ENCODE assay signal across 1 cellular context in the genomic region with DNA sequence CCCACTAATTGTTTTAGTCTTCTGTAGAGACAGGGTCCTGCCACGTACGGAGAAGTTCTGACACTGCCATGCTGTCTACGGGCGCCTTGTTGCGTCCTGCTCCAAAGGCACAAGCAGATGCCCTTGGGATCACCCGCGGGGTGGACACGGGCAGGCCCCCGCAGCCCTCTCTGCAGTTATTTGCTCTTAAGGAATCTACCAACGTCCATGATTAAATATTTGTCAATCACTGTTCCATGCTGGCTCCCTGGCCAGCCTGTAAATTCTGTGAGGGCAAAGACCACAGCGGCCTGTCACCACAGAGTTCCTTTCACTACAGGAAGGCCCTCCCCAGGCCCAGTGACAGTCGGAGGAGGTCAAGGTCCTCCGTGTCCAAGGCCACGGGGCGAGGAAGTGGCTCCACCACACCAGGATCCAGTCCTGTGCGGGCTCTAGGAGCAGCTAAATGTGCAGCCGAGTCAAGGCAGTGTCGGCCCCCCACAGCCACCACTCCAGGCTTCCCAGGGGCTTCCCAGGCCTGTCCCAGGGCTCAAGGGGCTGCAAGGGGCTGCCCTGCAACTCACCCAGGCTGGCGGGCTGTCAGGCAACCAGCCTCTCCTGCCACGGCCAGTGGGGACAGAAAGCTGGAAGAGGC.
TF ChIP-seq lines count a peak whose summit lies in the region.

No MANE protein-coding gene starts in this region.

TF ChIP-seq in H1, 55 proteins besides CTCF, POLR2A, EP300 and RAD21:
- TF ChIP-seq SRF (IDR thresholded peaks at IDR 0.05; ENCODE audit: low read depth, low read length): no peak
- no peak for TF ChIP-seq TEAD4 (IDR thresholded peaks at IDR 0.05; ENCODE audit: low read depth, low read length)
- TF ChIP-seq RXRA (IDR thresholded peaks at IDR 0.05; ENCODE audit: insufficient read depth, low read depth, low read length): no peak
- no peak for TF ChIP-seq YY1 (IDR thresholded peaks at IDR 0.05; ENCODE audit: low read depth, low read length)
- no peak for TF ChIP-seq CHD1 (IDR thresholded peaks at IDR 0.05; ENCODE audit: low read depth, low read length)
- TF ChIP-seq EZH2 (IDR thresholded peaks at IDR 0.05; ENCODE audit: low read depth, low read length, severe bottlenecking): no peak
- no peak for TF ChIP-seq NANOG (IDR thresholded peaks at IDR 0.05; ENCODE audit: insufficient read depth, low read depth, low read length, poor library complexity, severe bottlenecking)
- TF ChIP-seq SIN3A (conservative IDR thresholded peaks at IDR 0.05 in 1 of 2, IDR thresholded peaks at IDR 0.05 in 1 of 2; ENCODE audit: low read depth in 1 of 2, low read length in 2 of 2): no peak
- TF ChIP-seq POU5F1 (IDR thresholded peaks at IDR 0.05; ENCODE audit: low read depth, low read length): no peak
- no peak for TF ChIP-seq EGR1 (IDR thresholded peaks at IDR 0.05; ENCODE audit: borderline replicate concordance, low read depth, low read length)
- no peak for TF ChIP-seq SUZ12 (IDR thresholded peaks at IDR 0.05; ENCODE audit: low read length)
- no peak for TF ChIP-seq KDM1A (IDR thresholded peaks at IDR 0.05; ENCODE audit: borderline replicate concordance, low read length)
- TF ChIP-seq, protein P1, sequence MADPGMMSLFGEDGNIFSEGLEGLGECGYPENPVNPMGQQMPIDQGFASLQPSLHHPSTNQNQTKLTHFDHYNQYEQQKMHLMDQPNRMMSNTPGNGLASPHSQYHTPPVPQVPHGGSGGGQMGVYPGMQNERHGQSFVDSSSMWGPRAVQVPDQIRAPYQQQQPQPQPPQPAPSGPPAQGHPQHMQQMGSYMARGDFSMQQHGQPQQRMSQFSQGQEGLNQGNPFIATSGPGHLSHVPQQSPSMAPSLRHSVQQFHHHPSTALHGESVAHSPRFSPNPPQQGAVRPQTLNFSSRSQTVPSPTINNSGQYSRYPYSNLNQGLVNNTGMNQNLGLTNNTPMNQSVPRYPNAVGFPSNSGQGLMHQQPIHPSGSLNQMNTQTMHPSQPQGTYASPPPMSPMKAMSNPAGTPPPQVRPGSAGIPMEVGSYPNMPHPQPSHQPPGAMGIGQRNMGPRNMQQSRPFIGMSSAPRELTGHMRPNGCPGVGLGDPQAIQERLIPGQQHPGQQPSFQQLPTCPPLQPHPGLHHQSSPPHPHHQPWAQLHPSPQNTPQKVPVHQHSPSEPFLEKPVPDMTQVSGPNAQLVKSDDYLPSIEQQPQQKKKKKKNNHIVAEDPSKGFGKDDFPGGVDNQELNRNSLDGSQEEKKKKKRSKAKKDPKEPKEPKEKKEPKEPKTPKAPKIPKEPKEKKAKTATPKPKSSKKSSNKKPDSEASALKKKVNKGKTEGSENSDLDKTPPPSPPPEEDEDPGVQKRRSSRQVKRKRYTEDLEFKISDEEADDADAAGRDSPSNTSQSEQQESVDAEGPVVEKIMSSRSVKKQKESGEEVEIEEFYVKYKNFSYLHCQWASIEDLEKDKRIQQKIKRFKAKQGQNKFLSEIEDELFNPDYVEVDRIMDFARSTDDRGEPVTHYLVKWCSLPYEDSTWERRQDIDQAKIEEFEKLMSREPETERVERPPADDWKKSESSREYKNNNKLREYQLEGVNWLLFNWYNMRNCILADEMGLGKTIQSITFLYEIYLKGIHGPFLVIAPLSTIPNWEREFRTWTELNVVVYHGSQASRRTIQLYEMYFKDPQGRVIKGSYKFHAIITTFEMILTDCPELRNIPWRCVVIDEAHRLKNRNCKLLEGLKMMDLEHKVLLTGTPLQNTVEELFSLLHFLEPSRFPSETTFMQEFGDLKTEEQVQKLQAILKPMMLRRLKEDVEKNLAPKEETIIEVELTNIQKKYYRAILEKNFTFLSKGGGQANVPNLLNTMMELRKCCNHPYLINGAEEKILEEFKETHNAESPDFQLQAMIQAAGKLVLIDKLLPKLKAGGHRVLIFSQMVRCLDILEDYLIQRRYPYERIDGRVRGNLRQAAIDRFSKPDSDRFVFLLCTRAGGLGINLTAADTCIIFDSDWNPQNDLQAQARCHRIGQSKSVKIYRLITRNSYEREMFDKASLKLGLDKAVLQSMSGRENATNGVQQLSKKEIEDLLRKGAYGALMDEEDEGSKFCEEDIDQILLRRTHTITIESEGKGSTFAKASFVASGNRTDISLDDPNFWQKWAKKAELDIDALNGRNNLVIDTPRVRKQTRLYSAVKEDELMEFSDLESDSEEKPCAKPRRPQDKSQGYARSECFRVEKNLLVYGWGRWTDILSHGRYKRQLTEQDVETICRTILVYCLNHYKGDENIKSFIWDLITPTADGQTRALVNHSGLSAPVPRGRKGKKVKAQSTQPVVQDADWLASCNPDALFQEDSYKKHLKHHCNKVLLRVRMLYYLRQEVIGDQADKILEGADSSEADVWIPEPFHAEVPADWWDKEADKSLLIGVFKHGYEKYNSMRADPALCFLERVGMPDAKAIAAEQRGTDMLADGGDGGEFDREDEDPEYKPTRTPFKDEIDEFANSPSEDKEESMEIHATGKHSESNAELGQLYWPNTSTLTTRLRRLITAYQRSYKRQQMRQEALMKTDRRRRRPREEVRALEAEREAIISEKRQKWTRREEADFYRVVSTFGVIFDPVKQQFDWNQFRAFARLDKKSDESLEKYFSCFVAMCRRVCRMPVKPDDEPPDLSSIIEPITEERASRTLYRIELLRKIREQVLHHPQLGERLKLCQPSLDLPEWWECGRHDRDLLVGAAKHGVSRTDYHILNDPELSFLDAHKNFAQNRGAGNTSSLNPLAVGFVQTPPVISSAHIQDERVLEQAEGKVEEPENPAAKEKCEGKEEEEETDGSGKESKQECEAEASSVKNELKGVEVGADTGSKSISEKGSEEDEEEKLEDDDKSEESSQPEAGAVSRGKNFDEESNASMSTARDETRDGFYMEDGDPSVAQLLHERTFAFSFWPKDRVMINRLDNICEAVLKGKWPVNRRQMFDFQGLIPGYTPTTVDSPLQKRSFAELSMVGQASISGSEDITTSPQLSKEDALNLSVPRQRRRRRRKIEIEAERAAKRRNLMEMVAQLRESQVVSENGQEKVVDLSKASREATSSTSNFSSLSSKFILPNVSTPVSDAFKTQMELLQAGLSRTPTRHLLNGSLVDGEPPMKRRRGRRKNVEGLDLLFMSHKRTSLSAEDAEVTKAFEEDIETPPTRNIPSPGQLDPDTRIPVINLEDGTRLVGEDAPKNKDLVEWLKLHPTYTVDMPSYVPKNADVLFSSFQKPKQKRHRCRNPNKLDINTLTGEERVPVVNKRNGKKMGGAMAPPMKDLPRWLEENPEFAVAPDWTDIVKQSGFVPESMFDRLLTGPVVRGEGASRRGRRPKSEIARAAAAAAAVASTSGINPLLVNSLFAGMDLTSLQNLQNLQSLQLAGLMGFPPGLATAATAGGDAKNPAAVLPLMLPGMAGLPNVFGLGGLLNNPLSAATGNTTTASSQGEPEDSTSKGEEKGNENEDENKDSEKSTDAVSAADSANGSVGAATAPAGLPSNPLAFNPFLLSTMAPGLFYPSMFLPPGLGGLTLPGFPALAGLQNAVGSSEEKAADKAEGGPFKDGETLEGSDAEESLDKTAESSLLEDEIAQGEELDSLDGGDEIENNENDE (IDR thresholded peaks at IDR 0.05; ENCODE audit: insufficient replicate concordance, low read length): no peak
- TF ChIP-seq JUN (IDR thresholded peaks at IDR 0.05; ENCODE audit: low read depth, low read length): no peak
